In genomic region chr16:89200850-89201466, GRCh38 we compare ENCODE assay signal across 11 cellular contexts. TPM values are rescaled to one million over a fixed set of nuclear protein-coding genes. Genes with fewer than 3 reads are reported as not detected.
DNase-seq lines count a peak whose midpoint lies in the region; ATAC-seq and TF ChIP-seq lines count a peak whose summit lies in the region.
"Had no signal": no experiment of that assay in that cellular context is flagged by ENCODE, and none has a peak within 500 bp of the region (broad histone marks: within the 10 kb centered on the region; RNA-seq: fewer than 3 reads in every experiment).

No MANE protein-coding gene starts in this region.

- H3K9me3 ChIP-seq in A673 (ENCODE audit: low read depth, low read length, poor library complexity, severe bottlenecking) = no peaks in the 10 kb centered on the region

- CTCF ChIA-PET in A673 (lab: Charles Lee) = interaction anchor here (0.7 kb wide), 1 partner anchor 1246 kb away, joined by 8 read pairs; no protein-coding TSS in a partner anchor

- H3K27ac Mint-ChIP-seq in mesothelial cell of epicardium = no peak overlapping the region
- H3K27ac Mint-ChIP-seq: dendritic cell treated with granulocyte-macrophage colony-stimulating factor and Interleukin-4, amounts not matched to agents 40 ng/mL and 50 ng/mL, for 4 days had no signal

- H3K36me3 ChIP-seq in A673 (ENCODE audit: insufficient read depth, low read length, poor library complexity, severe bottlenecking) = no peaks in the 10 kb centered on the region
- H3K36me3 ChIP-seq in H7 (replicated peaks; ENCODE audit: control insufficient read depth, insufficient read depth, low read length) = no peaks in the 10 kb centered on the region

- intact Hi-C loops in A673 (cut with micrococcal nuclease; ENCODE audit: unreplicated experiment) = no loop called here

- H3K4me3 ChIP-seq in A673 (ENCODE audit: low read depth, low read length, poor library complexity, severe bottlenecking) = peak overlapping the region; percentile 38
- H3K4me3 ChIP-seq in H7 (ENCODE audit: insufficient read depth, low read depth, low read length) = peak overlapping the region; percentile 52

- DNase-seq in A673 (ENCODE audit: low spot score) = no peak
- DNase-seq in H7 = peak; percentile 86
- peak; percentile 58 for DNase-seq in ecto neural progenitor cell (ENCODE audit: low spot score)
- no peak for DNase-seq in mesothelial cell of epicardium (ENCODE audit: low spot score in 2 of 2, unreplicated experiment in 2 of 2)
- DNase-seq in substantia nigra (lab: John Stamatoyannopoulos, UW) = no peak
- no peak for DNase-seq in retina
- DNase-seq in inferior parietal cortex (ENCODE audit: extremely low spot score) = no peak
- DNase-seq: midbrain had no signal

- H3K27ac ChIP-seq in A673 (ENCODE audit: low read depth, low read length, poor library complexity, severe bottlenecking) (no peak overlapping the region), substantia nigra (ENCODE audit: low read depth, low read length, poor library complexity, severe bottlenecking) (no peak overlapping the region)

- peaks cover 6% of the 10 kb centered on the region for H3K36me3 Mint-ChIP-seq in mesothelial cell of epicardium

- peak overlapping the region; percentile 52 for H3K4me3 Mint-ChIP-seq in mesothelial cell of epicardium
- H3K4me3 Mint-ChIP-seq: dendritic cell treated with granulocyte-macrophage colony-stimulating factor and Interleukin-4, amounts not matched to agents 40 ng/mL and 50 ng/mL, for 4 days had no signal

- H3K27me3 ChIP-seq in A673 (replicated peaks; ENCODE audit: insufficient read depth, low read depth, low read length, poor library complexity) (peaks cover 30% of the 10 kb centered on the region), H7 (ENCODE audit: control insufficient read depth, insufficient read depth, low read length) (peaks cover 43% of the 10 kb centered on the region)

- peaks cover 66% of the 10 kb centered on the region for H3K27me3 Mint-ChIP-seq in mesothelial cell of epicardium (ENCODE audit: low read depth)

- POLR2A ChIA-PET in A673 (lab: Charles Lee; ENCODE audit: low non-redundant PET) = no interaction called here

- peaks cover 7% of the 10 kb centered on the region for H3K4me1 ChIP-seq in A673 (ENCODE audit: insufficient read depth, low read length, poor library complexity, severe bottlenecking)

- peaks cover 10% of the 10 kb centered on the region for H3K9me3 Mint-ChIP-seq in mesothelial cell of epicardium
- H3K9me3 Mint-ChIP-seq: dendritic cell treated with granulocyte-macrophage colony-stimulating factor and Interleukin-4, amounts not matched to agents 40 ng/mL and 50 ng/mL, for 4 days had no signal

- ATAC-seq in HG02973 (IDR thresholded peaks at IDR 0.05; ENCODE audit: unreplicated experiment) = no peak

- BruUV-seq in A673 (replicated peaks; lab: Mats Ljungman, UMichigan) = no TSS peak

- TF ChIP-seq CTCF in A673 (conservative IDR thresholded peaks at IDR 0.05; ENCODE audit: low read depth, low read length) (no peak), mesothelial cell of epicardium (IDR thresholded peaks at IDR 0.05; ENCODE audit: unreplicated experiment) (no peak)

- peaks cover 3% of the 10 kb centered on the region for H3K4me1 Mint-ChIP-seq in mesothelial cell of epicardium

RNA-seq across cellular contexts. Expression of gene SLC22A31, which starts 0.6 kb away (rescaled TPM):
- 0.47 and 1.0 TPM in 2 replicates for total RNA-seq in A673 (2021)
- total RNA-seq in H7 (2014; rRNA removed; shearing (Covaris generic)) = 0.81 and 1.9 TPM in 2 replicates
- total RNA-seq in mesothelial cell of epicardium = 1.1 to 1.7 TPM (median 1.1 TPM) in 3 replicates
- total RNA-seq: HT-29 had no signal

RNA-seq across cellular contexts. Expression of gene ZNF778, which starts 16.5 kb away (rescaled TPM):
- 11.8 and 14.0 TPM in 2 replicates for total RNA-seq in A673 (2021)
- 10.1 and 12.3 TPM in 2 replicates for total RNA-seq in H7 (2014; rRNA removed; shearing (Covaris generic))
- total RNA-seq in mesothelial cell of epicardium = 8.9 to 12.5 TPM (median 10.4 TPM) in 3 replicates

RNA-seq across cellular contexts. Expression of gene CDH15, which starts 29.4 kb away (rescaled TPM):
- total RNA-seq in A673 (2021) (0.13 and 0.24 TPM in 2 replicates), mesothelial cell of epicardium (0.18 to 0.24 TPM (median 0.20 TPM) in 3 replicates)
- 0.07 and 0.10 TPM in 2 replicates for total RNA-seq in H7 (2014; rRNA removed; shearing (Covaris generic))
- total RNA-seq: HT-29 had no signal

Comparison
In these comparisons a context has a peak if more than half of its experiments do, and no peak if none do; other contexts are left out.
1. DNase-seq: peak in H7 (single experiment) and ecto neural progenitor cell (single experiment); none in A673 (single experiment), mesothelial cell of epicardium (0 of 2), substantia nigra (0 of 49), retina (single experiment) and inferior parietal cortex (single experiment).